In genomic region chr2:45607701-45608100, GRCh38 we compare ENCODE assay signal across 10 cellular contexts. TPM values are rescaled to one million over a fixed set of nuclear protein-coding genes. Genes with fewer than 3 reads are reported as not detected.
A peak's percentile ranks its signal among the peaks of the same experiment; 100 is the strongest.
DNase-seq lines count a peak whose midpoint lies in the region; ATAC-seq, FAIRE-seq and TF ChIP-seq lines count a peak whose summit lies in the region.
"Had no signal": no experiment of that assay in that cellular context is flagged by ENCODE, and none has a peak within 500 bp of the region (broad histone marks: within the 10 kb centered on the region; RNA-seq: fewer than 3 reads in every experiment).

No MANE protein-coding gene starts in this region.

- ATAC-seq in A549 (peak; percentile 43 to 52; a peak in 5 of 6 replicates), PC-3 (no peak), GM21529 (IDR thresholded peaks at IDR 0.05; ENCODE audit: unreplicated experiment) (no peak)
- ATAC-seq in activated CD8-positive, alpha-beta T cell treated with anti-CD3 and anti-CD28 coated beads for 36 hours: no peak

- no peak overlapping the region for H2AFZ ChIP-seq in PC-3 (ENCODE audit: low read length)

- POLR2A ChIA-PET in A549 (lab: Yijun Ruan, JAX) (no interaction called here), PC-3 (lab: Charles Lee; ENCODE audit: unreplicated experiment) (no interaction called here)
- POLR2A ChIA-PET in activated CD8-positive, alpha-beta T cell treated with anti-CD3 and anti-CD28 coated beads for 36 hours (lab: Charles Lee): interaction anchor here (0.5 kb wide), 1 partner anchor 301 kb away, joined by 3 read pairs; no protein-coding TSS in a partner anchor

- H3K27me3 ChIP-seq in PC-3 (ENCODE audit: low read length): no peaks in the 10 kb centered on the region

- BruUV-seq in PC-3 (replicated peaks; lab: Mats Ljungman, UMichigan): no TSS peak

- no peak overlapping the region for H3K9ac ChIP-seq in PC-3 (ENCODE audit: low read length)

- peak; percentile 19 to 20; a peak in 1 of 5 replicates for TF ChIP-seq RAD21 in A549 (conservative IDR thresholded peaks at IDR 0.05 in 1 of 2, IDR thresholded peaks at IDR 0.05 in 1 of 2)

- no peaks in the 10 kb centered on the region for H3K9me2 ChIP-seq in PC-3 (replicated peaks; ENCODE audit: low read length)

- WGBS in A549 (ENCODE audit: missing lambda C conversion rate): 30% methylated on average over 1 of the region's 1 CpG

- H3K79me2 ChIP-seq in PC-3 (ENCODE audit: low read length): peaks cover 46% of the 10 kb centered on the region

- no peaks in the 10 kb centered on the region; the same call in 1 of the 2 replicates for H3K36me3 ChIP-seq in PC-3 (ENCODE audit: low read depth, low read length)

- FAIRE-seq in A549 (lab: Jason Lieb, UNC): no peak
- FAIRE-seq: endometrium had no signal

- CTCF ChIA-PET in A549 (lab: Yijun Ruan, JAX): interaction anchor here (0.6 to 2.6 kb wide), 20 partner anchors 10 to 1042 kb away, joined by 3 to 20 read pairs (median 4); no protein-coding TSS in a partner anchor
- CTCF ChIA-PET in PC-3 (lab: Charles Lee): no interaction called here
- CTCF ChIA-PET in activated CD8-positive, alpha-beta T cell treated with anti-CD3 and anti-CD28 coated beads for 36 hours (lab: Charles Lee): interaction anchor here (1.1 to 1.2 kb wide), 4 partner anchors 14 to 171 kb away, joined by 3 to 4 read pairs (median 4); no protein-coding TSS in a partner anchor

- no peaks in the 10 kb centered on the region for H3K9me3 Mint-ChIP-seq in activated CD8-positive, alpha-beta T cell treated with anti-CD3 and anti-CD28 coated beads for 36 hours
- H3K9me3 Mint-ChIP-seq: activated B cell treated with CpG ODN at 0.5 μM for 24 hours had no signal

- TF ChIP-seq POLR2A in A549 (IDR thresholded peaks at IDR 0.05; ENCODE audit: low read length): no peak

- H3K36me3 Mint-ChIP-seq in activated CD8-positive, alpha-beta T cell treated with anti-CD3 and anti-CD28 coated beads for 36 hours (ENCODE audit: low read depth): peaks cover 16% of the 10 kb centered on the region

- TF ChIP-seq EP300 in A549 (IDR thresholded peaks at IDR 0.05): no peak

- no peaks in the 10 kb centered on the region for H3K27me3 Mint-ChIP-seq in activated CD8-positive, alpha-beta T cell treated with anti-CD3 and anti-CD28 coated beads for 36 hours
- H3K27me3 Mint-ChIP-seq: activated B cell treated with CpG ODN at 0.5 μM for 24 hours had no signal

- H3K4me3 Mint-ChIP-seq in activated CD8-positive, alpha-beta T cell treated with anti-CD3 and anti-CD28 coated beads for 36 hours: no peak overlapping the region
- H3K4me3 Mint-ChIP-seq: activated B cell treated with CpG ODN at 0.5 μM for 24 hours had no signal

- no peak overlapping the region for H3K27ac ChIP-seq in A549
- no peak overlapping the region for H3K27ac ChIP-seq in PC-3 (ENCODE audit: low read length)
- H3K27ac ChIP-seq in caudate nucleus (ENCODE audit: low read depth, low read length): no peak overlapping the region

- H3K27ac Mint-ChIP-seq in activated CD8-positive, alpha-beta T cell treated with anti-CD3 and anti-CD28 coated beads for 36 hours: no peak overlapping the region
- H3K27ac Mint-ChIP-seq: activated B cell treated with CpG ODN at 0.5 μM for 24 hours had no signal

- DNase-seq in A549 (ENCODE audit: low read depth in 1 of 2, low spot score in 1 of 2) (peak; percentile 53 to 71), GM12864 (ENCODE audit: low read depth) (no peak), PC-3 (peak; percentile 69), fibroblast of villous mesenchyme (ENCODE audit: low read depth) (peak; percentile 25), caudate nucleus (lab: John Stamatoyannopoulos, UW) (no peak)
- DNase-seq in stimulated activated CD4-positive, alpha-beta T cell treated with anti-CD3 and anti-CD28 coated beads, Interleukin-12 subunit alpha, Interleukin-12 subunit beta, amount 100 ng/mL, for 4 hours: no peak
- DNase-seq in activated CD8-positive, alpha-beta T cell treated with anti-CD3 and anti-CD28 coated beads for 36 hours: no peak
- DNase-seq: activated B cell treated with CpG ODN at 0.5 μM for 24 hours had no signal

- TF ChIP-seq CTCF in A549 (IDR thresholded peaks at IDR 0.05) (peak; percentile 76), GM12864 (IDR thresholded peaks at IDR 0.05; ENCODE audit: low read depth, low read length, missing control alignments) (peak; percentile 24), PC-3 (conservative IDR thresholded peaks at IDR 0.05; ENCODE audit: low read depth, low read length) (peak; percentile 78), fibroblast of villous mesenchyme (IDR thresholded peaks at IDR 0.05; ENCODE audit: insufficient read depth, low read depth, low read length) (peak; percentile 65)
- no peak for TF ChIP-seq CTCF in activated CD8-positive, alpha-beta T cell treated with anti-CD3 and anti-CD28 coated beads for 36 hours (IDR thresholded peaks at IDR 0.05)

- peaks cover 24% of the 10 kb centered on the region for H3K4me1 ChIP-seq in A549
- H3K4me1 ChIP-seq in PC-3 (ENCODE audit: insufficient read depth, low read length): peaks cover 21% of the 10 kb centered on the region

- intact Hi-C loops in PC-3 (cut with micrococcal nuclease): no loop called here
- intact Hi-C loops in activated CD8-positive, alpha-beta T cell treated with anti-CD3 and anti-CD28 coated beads for 36 hours (cut with micrococcal nuclease): no loop called here

- H3K4me3 ChIP-seq in A549 (no peak overlapping the region), GM12864 (ENCODE audit: low read depth, low read length) (no peak overlapping the region), PC-3 (ENCODE audit: low read length) (no peak overlapping the region), fibroblast of villous mesenchyme (ENCODE audit: low read depth, low read length) (no peak overlapping the region)

- H3K4me1 Mint-ChIP-seq in activated CD8-positive, alpha-beta T cell treated with anti-CD3 and anti-CD28 coated beads for 36 hours (ENCODE audit: low read depth): peaks cover 25% of the 10 kb centered on the region

- H3F3A ChIP-seq in PC-3 (ENCODE audit: low read length, unreplicated experiment): no peaks in the 10 kb centered on the region

- no peaks in the 10 kb centered on the region for H4K20me1 ChIP-seq in PC-3 (ENCODE audit: low read length)

- H3K9me3 ChIP-seq in A549 (no peaks in the 10 kb centered on the region), PC-3 (ENCODE audit: low read length) (no peaks in the 10 kb centered on the region)

- peak overlapping the region; percentile 19; the same call in 2 of the 3 replicates for H3K4me2 ChIP-seq in A549
- H3K4me2 ChIP-seq in PC-3 (ENCODE audit: low read length): no peak overlapping the region

TF ChIP-seq in A549, 52 proteins besides CTCF, POLR2A, EP300 and RAD21 (continues in another document):
- TF ChIP-seq RNF2 (IDR thresholded peaks at IDR 0.05; ENCODE audit: borderline replicate concordance, low read depth): no peak
- TF ChIP-seq JUNB (IDR thresholded peaks at IDR 0.05): no peak
- TF ChIP-seq BHLHE40 (IDR thresholded peaks at IDR 0.05; ENCODE audit: low read depth, low read length): no peak
- no peak for TF ChIP-seq CBX8 (IDR thresholded peaks at IDR 0.05)
- no peak for TF ChIP-seq FOXS1 (CRISPR knock-in tag; IDR thresholded peaks at IDR 0.05)
- no peak for TF ChIP-seq TP53 (CRISPR knock-in tag; IDR thresholded peaks at IDR 0.05)
- TF ChIP-seq KDM1A (IDR thresholded peaks at IDR 0.05; ENCODE audit: low read depth): no peak
- no peak for TF ChIP-seq GATA3 (IDR thresholded peaks at IDR 0.05; ENCODE audit: borderline replicate concordance)
- TF ChIP-seq FOSB (CRISPR knock-in tag; IDR thresholded peaks at IDR 0.05): no peak
- no peak; the same call in 2 of the 3 replicates for TF ChIP-seq SMC3 (IDR thresholded peaks at IDR 0.05)
- no peak for TF ChIP-seq CHD2 (IDR thresholded peaks at IDR 0.05; ENCODE audit: low read length, partially characterized antibody)
- TF ChIP-seq, protein P1, sequence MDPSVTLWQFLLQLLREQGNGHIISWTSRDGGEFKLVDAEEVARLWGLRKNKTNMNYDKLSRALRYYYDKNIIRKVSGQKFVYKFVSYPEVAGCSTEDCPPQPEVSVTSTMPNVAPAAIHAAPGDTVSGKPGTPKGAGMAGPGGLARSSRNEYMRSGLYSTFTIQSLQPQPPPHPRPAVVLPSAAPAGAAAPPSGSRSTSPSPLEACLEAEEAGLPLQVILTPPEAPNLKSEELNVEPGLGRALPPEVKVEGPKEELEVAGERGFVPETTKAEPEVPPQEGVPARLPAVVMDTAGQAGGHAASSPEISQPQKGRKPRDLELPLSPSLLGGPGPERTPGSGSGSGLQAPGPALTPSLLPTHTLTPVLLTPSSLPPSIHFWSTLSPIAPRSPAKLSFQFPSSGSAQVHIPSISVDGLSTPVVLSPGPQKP (IDR thresholded peaks at IDR 0.05; ENCODE audit: low read depth, low read length): no peak
- TF ChIP-seq ZFP36 (IDR thresholded peaks at IDR 0.05; ENCODE audit: borderline replicate concordance, partially characterized antibody): no peak
- no peak for TF ChIP-seq HOXB5 (CRISPR knock-in tag; IDR thresholded peaks at IDR 0.05)
- TF ChIP-seq ATOH8 (CRISPR knock-in tag; IDR thresholded peaks at IDR 0.05; ENCODE audit: low read depth): no peak

RNA-seq across cellular contexts. Expression of gene SRBD1, which starts 3.4 kb away (rescaled TPM):
- polyA plus RNA-seq in A549 (2011; rRNA removed) (10.6 and 13.7 TPM in 2 replicates), A549 (2017; fragmentation: RNase III; extraction: RNeasy Plus Mini Kit Qiagen cat#74134 plus additional on column Dnase treatment) (11.0 to 12.0 TPM (median 11.3 TPM) in 3 replicates)
- polyA plus RNA-seq in A549 (2012; cell fraction: cytosol; rRNA removed): 2.8 and 2.9 TPM in 2 replicates
- polyA plus RNA-seq in A549 (2012; cell fraction: nucleus; rRNA removed): 1.8 and 3.0 TPM in 2 replicates
- 27.6 and 28.6 TPM in 2 replicates for polyA minus RNA-seq in A549 (2011; rRNA and poly(A)+ RNA removed)
- total RNA-seq in PC-3 (2014; rRNA removed) (19.8 and 20.8 TPM in 2 replicates), fibroblast of villous mesenchyme (19.6 and 31.1 TPM in 2 replicates)
- total RNA-seq in activated CD8-positive, alpha-beta T cell treated with anti-CD3 and anti-CD28 coated beads for 36 hours: 10 to 100 TPM; 14.8 to 21.7 TPM

RNA-seq across cellular contexts. Expression of gene PRKCE, which starts 43.8 kb away (rescaled TPM):
- polyA plus RNA-seq in A549 (2011; rRNA removed) (12.0 and 14.3 TPM in 2 replicates), A549 (2017; fragmentation: RNase III; extraction: RNeasy Plus Mini Kit Qiagen cat#74134 plus additional on column Dnase treatment) (11.5 to 12.3 TPM (median 11.5 TPM) in 3 replicates)
- 9.0 and 11.6 TPM in 2 replicates for polyA plus RNA-seq in A549 (2012; cell fraction: cytosol; rRNA removed)
- polyA plus RNA-seq in A549 (2012; cell fraction: nucleus; rRNA removed): 8.6 and 9.4 TPM in 2 replicates
- polyA minus RNA-seq in A549 (2011; rRNA and poly(A)+ RNA removed): 31.4 and 34.8 TPM in 2 replicates
- total RNA-seq in PC-3 (2014; rRNA removed) (4.4 and 7.0 TPM in 2 replicates), fibroblast of villous mesenchyme (19.0 and 27.2 TPM in 2 replicates)
- total RNA-seq in activated CD8-positive, alpha-beta T cell treated with anti-CD3 and anti-CD28 coated beads for 36 hours: 10 to 100 TPM; 11.5 to 11.9 TPM

Comparison
In these comparisons a context has a peak if more than half of its experiments do, and no peak if none do; other contexts are left out.
1. ATAC-seq: peak in A549 (2 of 2); none in PC-3 (single experiment), GM21529 (single experiment) and activated CD8-positive, alpha-beta T cell treated with anti-CD3 and anti-CD28 coated beads for 36 hours (single experiment).
2. DNase-seq: peak in A549 (2 of 2), PC-3 (single experiment) and fibroblast of villous mesenchyme (single experiment); none in GM12864 (single experiment), stimulated activated CD4-positive, alpha-beta T cell treated with anti-CD3 and anti-CD28 coated beads, Interleukin-12 subunit alpha, Interleukin-12 subunit beta, amount 100 ng/mL, for 4 hours (single experiment), caudate nucleus (0 of 61) and activated CD8-positive, alpha-beta T cell treated with anti-CD3 and anti-CD28 coated beads for 36 hours (single experiment).